13 cellular contexts compared by ENCODE assay signal in genomic region chr2:20490300-20491181, GRCh38. TPM values are rescaled to one million over a fixed set of nuclear protein-coding genes. Genes with fewer than 3 reads are reported as not detected.
DNase-seq lines count a peak whose midpoint lies in the region; ATAC-seq and TF ChIP-seq lines count a peak whose summit lies in the region.
"Had no signal": no experiment of that assay in that cellular context is flagged by ENCODE, and none has a peak within 500 bp of the region (broad histone marks: within the 10 kb centered on the region; RNA-seq: fewer than 3 reads in every experiment).

No MANE protein-coding gene starts in this region.

- intact Hi-C loops in upper lobe of right lung (cut with DNase I), result no loop called here

- H3K9ac ChIP-seq in fibroblast of lung (ENCODE audit: insufficient read depth, low read length) (no peak overlapping the region), MM.1S (ENCODE audit: low read length) (no peak overlapping the region)

- H3K27me3 ChIP-seq in fibroblast of lung (ENCODE audit: control insufficient read depth, insufficient read depth, low read length) (peaks cover 5% of the 10 kb centered on the region), muscle layer of duodenum (ENCODE audit: low read depth, low read length) (no peaks in the 10 kb centered on the region), upper lobe of right lung (no peaks in the 10 kb centered on the region), MM.1S (replicated peaks; ENCODE audit: insufficient read depth, low read length) (no peaks in the 10 kb centered on the region)
- H3K27me3 ChIP-seq: SJCRH30 had no signal

- H3K4me2 ChIP-seq in fibroblast of lung (ENCODE audit: extremely low read depth, insufficient read depth, low read length), result no peak overlapping the region
- H3K4me2 ChIP-seq in MM.1S (ENCODE audit: low read depth, low read length), result no peak overlapping the region

- H3F3A ChIP-seq in MM.1S (ENCODE audit: insufficient read depth, low read length), result no peaks in the 10 kb centered on the region

- H3K9me2 ChIP-seq in MM.1S (replicated peaks; ENCODE audit: insufficient read depth, low read length), result no peaks in the 10 kb centered on the region

- H3K9me3 ChIP-seq in fibroblast of lung (ENCODE audit: control insufficient read depth, insufficient read depth, low read depth, low read length) (no peaks in the 10 kb centered on the region), muscle layer of duodenum (ENCODE audit: control insufficient read depth in 1 of 2, low read length in 2 of 2) (no peaks in the 10 kb centered on the region), upper lobe of right lung (no peaks in the 10 kb centered on the region), MM.1S (replicated peaks; ENCODE audit: insufficient read depth, low read length) (no peaks in the 10 kb centered on the region)
- H3K9me3 ChIP-seq: SJCRH30 had no signal

- peak; percentile 36 for DNase-seq in SW480 (ENCODE audit: low spot score)
- DNase-seq in fibroblast of lung (ENCODE audit: low read depth in 2 of 2), result peak; percentile 77 to 99
- peak; percentile 46 for DNase-seq in upper lobe of right lung
- no peak for DNase-seq in MM.1S
- DNase-seq in GM10266 (ENCODE audit: extremely low spot score), result no peak
- DNase-seq in occipital lobe (lab: John Stamatoyannopoulos, UW), result no peak
- DNase-seq: activated CD4-positive, alpha-beta memory T cell treated with anti-CD3 and anti-CD28 coated beads, Interleukin-2, amount 10 ng/mL, durations not matched to agents 7 days and 5 days; activated naive CD8-positive, alpha-beta T cell treated with anti-CD3 and anti-CD28 coated beads, Interleukin-2, amount 50 U/mL, for 24 hours; DMS153; foreskin fibroblast; stimulated activated CD4-positive, alpha-beta T cell treated with anti-CD3 and anti-CD28 coated beads, Interleukin-4, amount 100 ng/mL, for 1 hour had no signal

- H2AFZ ChIP-seq in fibroblast of lung (ENCODE audit: low read length), result no peak overlapping the region
- H2AFZ ChIP-seq in MM.1S (ENCODE audit: low read length), result no peak overlapping the region

- TF ChIP-seq CTCF in fibroblast of lung (conservative IDR thresholded peaks at IDR 0.05 in 1 of 2, IDR thresholded peaks at IDR 0.05 in 1 of 2; ENCODE audit: low read depth in 1 of 2, low read length in 2 of 2) (no peak), upper lobe of right lung (IDR thresholded peaks at IDR 0.05) (no peak), MM.1S (IDR thresholded peaks at IDR 0.05; ENCODE audit: low read length) (no peak), GM10266 (IDR thresholded peaks at IDR 0.05; ENCODE audit: control insufficient read depth, insufficient read depth, low read depth, missing control alignments) (no peak)

- no peaks in the 10 kb centered on the region for H3K79me2 ChIP-seq in fibroblast of lung (ENCODE audit: control insufficient read depth, insufficient read depth, low read length)
- no peaks in the 10 kb centered on the region for H3K79me2 ChIP-seq in MM.1S (ENCODE audit: low read length)

- ATAC-seq in upper lobe of right lung, result no peak
- ATAC-seq: activated naive CD8-positive, alpha-beta T cell treated with anti-CD3 and anti-CD28 coated beads, Interleukin-2, amount 50 U/mL, for 24 hours had no signal

- H3K36me3 ChIP-seq in fibroblast of lung (ENCODE audit: control insufficient read depth, insufficient read depth, low read length), result no peaks in the 10 kb centered on the region
- no peaks in the 10 kb centered on the region for H3K36me3 ChIP-seq in muscle layer of duodenum (ENCODE audit: control insufficient read depth in 1 of 2, insufficient read depth in 2 of 2, low read length in 2 of 2)
- no peaks in the 10 kb centered on the region for H3K36me3 ChIP-seq in upper lobe of right lung
- H3K36me3 ChIP-seq in MM.1S (replicated peaks; ENCODE audit: insufficient read depth, low read length), result no peaks in the 10 kb centered on the region
- H3K36me3 ChIP-seq: SJCRH30 had no signal

- H4K20me1 ChIP-seq in fibroblast of lung (ENCODE audit: control insufficient read depth, extremely low read depth, insufficient read depth, low read length) (no peaks in the 10 kb centered on the region), MM.1S (ENCODE audit: insufficient read depth, low read length) (no peaks in the 10 kb centered on the region)

- peaks cover 11% of the 10 kb centered on the region for H3K4me1 ChIP-seq in fibroblast of lung (ENCODE audit: control insufficient read depth, extremely low read depth, insufficient read depth, low read length)
- H3K4me1 ChIP-seq in muscle layer of duodenum (ENCODE audit: control insufficient read depth in 1 of 2, insufficient read depth in 2 of 2, low read length in 2 of 2), result peaks cover 0 to 6% of the 10 kb centered on the region in 2 donors
- no peaks in the 10 kb centered on the region for H3K4me1 ChIP-seq in upper lobe of right lung
- H3K4me1 ChIP-seq in MM.1S (ENCODE audit: low read length), result 0 out of 2 replicates have a peak, but pooled peaks cover 4% of the 10 kb centered on the region

- H3K4me3 ChIP-seq in fibroblast of lung (replicated peaks in 1 of 4; ENCODE audit: control extremely low read depth in 1 of 4, insufficient read depth in 1 of 4, low read depth in 3 of 4, low read length in 4 of 4), result no peak overlapping the region
- no peak overlapping the region for H3K4me3 ChIP-seq in muscle layer of duodenum (ENCODE audit: low read depth in 1 of 2, low read length in 2 of 2)
- H3K4me3 ChIP-seq in upper lobe of right lung, result no peak overlapping the region
- H3K4me3 ChIP-seq in MM.1S (ENCODE audit: low read length), result no peak overlapping the region
- H3K4me3 ChIP-seq: SJCRH30 had no signal

- H3K27ac ChIP-seq in fibroblast of lung (ENCODE audit: insufficient read depth, low read length), result no peak overlapping the region
- H3K27ac ChIP-seq in muscle layer of duodenum (ENCODE audit: low read length), result peak overlapping the region; percentile 35
- H3K27ac ChIP-seq in upper lobe of right lung, result no peak overlapping the region
- H3K27ac ChIP-seq in MM.1S (ENCODE audit: low read length), result no peak overlapping the region
- H3K27ac ChIP-seq: SJCRH30 had no signal

RNA-seq across cellular contexts. Expression of gene RHOB, which starts 43.7 kb away (rescaled TPM):
- 85.3 and 171 TPM in 2 replicates for total RNA-seq in fibroblast of lung
- 107 and 113 TPM in 2 replicates for polyA plus RNA-seq in fibroblast of lung
- polyA plus RNA-seq in fibroblast of lung (2012), result 110 and 123 TPM in 2 replicates
- 19.5 and 39.4 TPM in 2 replicates for polyA minus RNA-seq in fibroblast of lung (ENCODE audit: low replicate concordance)
- total RNA-seq in upper lobe of right lung, result 191 TPM
- total RNA-seq in occipital lobe, result 296 TPM

Comparison
In these comparisons a context has a peak if more than half of its experiments do, and no peak if none do; other contexts are left out.
1. DNase-seq: peak in SW480 (single experiment), fibroblast of lung (2 of 2) and upper lobe of right lung (single experiment); none in MM.1S (single experiment), GM10266 (single experiment) and occipital lobe (single experiment).